In genomic region chr6:35730745-35731413, GRCh38 we compare ENCODE assay signal across 9 cellular contexts. TPM values are rescaled to one million over a fixed set of nuclear protein-coding genes. Genes with fewer than 3 reads are reported as not detected.
A peak's percentile ranks its signal among the peaks of the same experiment; 100 is the strongest.
DNase-seq lines count a peak whose midpoint lies in the region; FAIRE-seq and TF ChIP-seq lines count a peak whose summit lies in the region.
"Had no signal": no experiment of that assay in that cellular context is flagged by ENCODE, and none has a peak within 500 bp of the region (broad histone marks: within the 10 kb centered on the region; RNA-seq: fewer than 3 reads in every experiment).

No MANE protein-coding gene starts in this region.

- TF ChIP-seq CTCF in PC-9 (conservative IDR thresholded peaks at IDR 0.05) (no peak), parathyroid adenoma (IDR thresholded peaks at IDR 0.05) (no peak)

- H3K4me3 ChIP-seq in PC-9 (no peak overlapping the region; the same call in 1 of the 2 replicates), esophagus (ENCODE audit: low read depth in 1 of 2, low read length in 2 of 2) (peak overlapping the region in 1 of 2 donors; percentile 62), parathyroid adenoma (ENCODE audit: low read depth, low read length) (peak overlapping the region; percentile 35)

- H3K4me2 ChIP-seq in PC-9: peak overlapping the region; percentile 95
- H3K4me2 ChIP-seq in parathyroid adenoma (ENCODE audit: low read length): peak overlapping the region; percentile 59

- H3K9ac ChIP-seq in parathyroid adenoma: no peak overlapping the region

- in situ Hi-C loops in KBM-7 (cut with MboI; ENCODE audit: low pct_unique_long_range_greater_than_20kb, low sequenced_read_pairs): loop anchor here (25.0 kb wide), 1 partner anchor 419 kb away; no protein-coding TSS in a partner anchor

- H2AFZ ChIP-seq in PC-9: no peak overlapping the region
- H2AFZ ChIP-seq in parathyroid adenoma: peak overlapping the region; percentile 73

- WGBS in esophagus, 2 donors: 9 to 12% methylated on average over 15 of the region's 15 CpGs

- no peak for TF ChIP-seq POLR2A in GM12892 (IDR thresholded peaks at IDR 0.05; ENCODE audit: low read depth, low read length)

- no TSS peak for BruUV-seq in PC-9 (replicated peaks; lab: Mats Ljungman, UMichigan)

- no peaks in the 10 kb centered on the region for H4K20me1 ChIP-seq in PC-9 (ENCODE audit: insufficient read depth)

- H3K36me3 ChIP-seq in PC-9 (ENCODE audit: low read depth) (no peaks in the 10 kb centered on the region), esophagus (ENCODE audit: control insufficient read depth in 2 of 2, insufficient read depth in 2 of 2, low read length in 1 of 2) (no peaks in the 10 kb centered on the region), parathyroid adenoma (ENCODE audit: control insufficient read depth, insufficient read depth, low read length) (no peaks in the 10 kb centered on the region)

- no peaks in the 10 kb centered on the region for H3K9me3 ChIP-seq in PC-9 (ENCODE audit: insufficient read depth, low read depth)
- no peaks in the 10 kb centered on the region for H3K9me3 ChIP-seq in esophagus (ENCODE audit: control insufficient read depth in 2 of 2, insufficient read depth in 1 of 2, low read depth in 1 of 2, low read length in 1 of 2)
- H3K9me3 ChIP-seq in parathyroid adenoma (ENCODE audit: control insufficient read depth, low read length): no peaks in the 10 kb centered on the region

- H3K4me1 ChIP-seq in PC-9 (replicated peaks; ENCODE audit: insufficient read depth) (peaks cover 24% of the 10 kb centered on the region), esophagus (ENCODE audit: control insufficient read depth in 2 of 2, insufficient read depth in 2 of 2, low read length in 1 of 2) (peaks cover 3 to 51% of the 10 kb centered on the region in 2 donors), parathyroid adenoma (peaks cover 63% of the 10 kb centered on the region)

- intact Hi-C loops in PC-9 (cut with micrococcal nuclease; ENCODE audit: unreplicated experiment): loop anchor here (10.0 kb wide), 1 partner anchor 266 kb away; the partner anchor contains the start of gene RPL10A

- POLR2A ChIA-PET in PC-9 (lab: Charles Lee; ENCODE audit: unreplicated experiment): no interaction called here

- H3K27me3 ChIP-seq in PC-9 (ENCODE audit: insufficient read depth, low read depth) (no peaks in the 10 kb centered on the region), esophagus (ENCODE audit: control insufficient read depth in 1 of 2, insufficient read depth in 2 of 2, low read length in 2 of 2) (no peaks in the 10 kb centered on the region), parathyroid adenoma (ENCODE audit: control insufficient read depth, insufficient read depth, low read length) (no peaks in the 10 kb centered on the region)

- FAIRE-seq in GM12892 (lab: Jason Lieb, UNC): no peak

- H3K79me2 ChIP-seq in PC-9 (ENCODE audit: low read depth): no peaks in the 10 kb centered on the region
- H3K79me2 ChIP-seq in parathyroid adenoma: no peaks in the 10 kb centered on the region

- CTCF ChIA-PET in PC-9 (lab: Charles Lee): no interaction called here

- peak; percentile 80 for DNase-seq in DMS53 (lab: John Stamatoyannopoulos, UW)
- DNase-seq in PC-9: no peak
- no peak for DNase-seq in NCI-H1092 treated with DMSO at 0.1 percent for 48 hours (lab: John Stamatoyannopoulos, UW)
- no peak for DNase-seq in NCI-H2227 treated with DMSO at 0.1 percent for 48 hours (lab: John Stamatoyannopoulos, UW)
- DNase-seq in KBM-7: no peak
- DNase-seq in GM12892 (ENCODE audit: insufficient read length): no peak

- H3K9me2 ChIP-seq in PC-9 (ENCODE audit: insufficient read depth): no peaks in the 10 kb centered on the region

- H3K27ac ChIP-seq in PC-9 (no peak overlapping the region), esophagus (ENCODE audit: low read depth in 2 of 2, low read length in 1 of 2) (peak overlapping the region; percentile 98 to 100), parathyroid adenoma (peak overlapping the region; percentile 100)

- peaks cover 16% of the 10 kb centered on the region; the same call in 1 of the 2 replicates for H3F3A ChIP-seq in PC-9 (ENCODE audit: insufficient read depth, low read depth)

RNA-seq across cellular contexts. Expression of gene ARMC12, which starts 6.0 kb away (rescaled TPM):
- total RNA-seq in PC-9 (2021): 0.35 and 0.57 TPM in 2 replicates
- polyA plus RNA-seq in esophagus: under 1 TPM; 0.27 to 0.96 TPM
- polyA plus RNA-seq in GM12892 (2012; ENCODE audit: missing spikeins): 0.30 TPM

RNA-seq across cellular contexts. Expression of gene FKBP5, which starts 42.2 kb away (rescaled TPM):
- total RNA-seq in PC-9 (2021): 3.9 and 5.0 TPM in 2 replicates
- 10 to 100 TPM; 32.8 to 45.9 TPM for polyA plus RNA-seq in esophagus
- 34.9 TPM for polyA plus RNA-seq in GM12892 (2012; ENCODE audit: missing spikeins)

RNA-seq across cellular contexts. Expression of gene CLPSL2, which starts 45.5 kb away (rescaled TPM):
- total RNA-seq in PC-9 (2021): 0.76 TPM in 1 of 2 replicates, not detected in the other
- not detected for polyA plus RNA-seq in esophagus
- polyA plus RNA-seq in GM12892 (2012; ENCODE audit: missing spikeins): not detected

RNA-seq across cellular contexts. Expression of gene CLPSL1, which starts 49.9 kb away (rescaled TPM):
- not detected in 2 replicates for total RNA-seq in PC-9 (2021)
- not detected for polyA plus RNA-seq in esophagus
- not detected for polyA plus RNA-seq in GM12892 (2012; ENCODE audit: missing spikeins)
- total RNA-seq: H4 had no signal
